In genomic region chr2:68134554-68134953, GRCh38 we compare ENCODE assay signal across 21 cellular contexts.
"Had no signal": no experiment of that assay in that cellular context is flagged by ENCODE, and none has a peak within 500 bp of the region (broad histone marks: within the 10 kb centered on the region; RNA-seq: fewer than 3 reads in every experiment).

No MANE protein-coding gene starts in this region.

- DNase-seq: activated CD4-positive, alpha-beta memory T cell treated with anti-CD3 and anti-CD28 coated beads, Interleukin-2, amount 10 ng/mL, durations not matched to agents 7 days and 5 days; activated CD4-positive, alpha-beta T cell treated with anti-CD3 and anti-CD28 coated beads for 48 hours; activated CD4-positive, CD25-positive, alpha-beta regulatory T cell; activated naive CD4-positive, alpha-beta T cell treated with anti-CD3 and anti-CD28 coated beads for 36 hours; activated T-cell treated with anti-CD3 and anti-CD28 coated beads, Interleukin-2, amount 50 U/mL, for 1 hour; anterior cingulate cortex; dorsolateral prefrontal cortex; foreskin keratinocyte; hypothalamus; left ventricle myocardium inferior; mammary epithelial cell; stimulated activated CD4-positive, alpha-beta T cell treated with anti-CD3 and anti-CD28 coated beads, Interleukin-15, amount 100 ng/mL, for 24 hours; stimulated activated CD4-positive, alpha-beta T cell treated with anti-CD3 and anti-CD28 coated beads, Interleukin-2, amount 100 ng/mL, for 48 hours; upper lobe of right lung had no signal

- H3K4me3 ChIP-seq: dorsolateral prefrontal cortex, left ventricle myocardium inferior, prostate gland, right atrium auricular region, skin epidermis, upper lobe of right lung had no signal

- H3K4me1 ChIP-seq: foreskin keratinocyte, left ventricle myocardium inferior, prostate gland, right atrium auricular region, upper lobe of right lung had no signal

- H3K27me3 ChIP-seq: dorsolateral prefrontal cortex, foreskin keratinocyte, right atrium auricular region, upper lobe of right lung had no signal

- H3K9me3 Mint-ChIP-seq: activated CD4-positive, alpha-beta memory T cell treated with anti-CD3 and anti-CD28 coated beads, Interleukin-2, amount 10 ng/mL, durations not matched to agents 7 days and 5 days; activated naive CD4-positive, alpha-beta T cell treated with anti-CD3 and anti-CD28 coated beads for 36 hours; brain; stimulated activated naive CD8-positive, alpha-beta T cell treated with anti-CD3 and anti-CD28 coated beads, Interleukin-15, Interleukin-2, amounts not matched to agents 100 ng/mL and 50 ng/mL, for 24 hours; T-helper 2 cell treated with Interferon-gamma antibody and Interleukin-4, amounts not matched to agents 5 μg/mL and 100 μg/mL, for 36 hours had no signal

- H3K36me3 ChIP-seq: prostate gland had no signal

- H3K27ac Mint-ChIP-seq: activated CD4-positive, alpha-beta memory T cell treated with anti-CD3 and anti-CD28 coated beads, Interleukin-2, amount 10 ng/mL, durations not matched to agents 7 days and 5 days; activated naive CD4-positive, alpha-beta T cell treated with anti-CD3 and anti-CD28 coated beads for 36 hours; brain; stimulated activated naive CD8-positive, alpha-beta T cell treated with anti-CD3 and anti-CD28 coated beads, Interleukin-15, Interleukin-2, amounts not matched to agents 100 ng/mL and 50 ng/mL, for 24 hours; T-helper 2 cell treated with Interferon-gamma antibody and Interleukin-4, amounts not matched to agents 5 μg/mL and 100 μg/mL, for 36 hours had no signal

- H3K27me3 Mint-ChIP-seq: activated CD4-positive, alpha-beta memory T cell treated with anti-CD3 and anti-CD28 coated beads, Interleukin-2, amount 10 ng/mL, durations not matched to agents 7 days and 5 days; brain; stimulated activated naive CD8-positive, alpha-beta T cell treated with anti-CD3 and anti-CD28 coated beads, Interleukin-15, Interleukin-2, amounts not matched to agents 100 ng/mL and 50 ng/mL, for 24 hours had no signal

- ATAC-seq: foreskin keratinocyte, upper lobe of right lung had no signal

- H3K4me1 Mint-ChIP-seq: activated CD4-positive, alpha-beta memory T cell treated with anti-CD3 and anti-CD28 coated beads, Interleukin-2, amount 10 ng/mL, durations not matched to agents 7 days and 5 days; brain had no signal

- H3K9me3 ChIP-seq: left ventricle myocardium inferior, prostate gland, right atrium auricular region, upper lobe of right lung had no signal

- H3K4me3 Mint-ChIP-seq: activated CD4-positive, alpha-beta memory T cell treated with anti-CD3 and anti-CD28 coated beads, Interleukin-2, amount 10 ng/mL, durations not matched to agents 7 days and 5 days; activated naive CD4-positive, alpha-beta T cell treated with anti-CD3 and anti-CD28 coated beads for 36 hours; brain; stimulated activated naive CD8-positive, alpha-beta T cell treated with anti-CD3 and anti-CD28 coated beads, Interleukin-15, Interleukin-2, amounts not matched to agents 100 ng/mL and 50 ng/mL, for 24 hours; T-helper 2 cell treated with Interferon-gamma antibody and Interleukin-4, amounts not matched to agents 5 μg/mL and 100 μg/mL, for 36 hours had no signal

- H3K27ac ChIP-seq: dorsolateral prefrontal cortex, epithelial cell of prostate, foreskin keratinocyte, left ventricle myocardium inferior, prostate gland, right atrium auricular region, skin epidermis, upper lobe of right lung had no signal
